In the genomic region with DNA sequence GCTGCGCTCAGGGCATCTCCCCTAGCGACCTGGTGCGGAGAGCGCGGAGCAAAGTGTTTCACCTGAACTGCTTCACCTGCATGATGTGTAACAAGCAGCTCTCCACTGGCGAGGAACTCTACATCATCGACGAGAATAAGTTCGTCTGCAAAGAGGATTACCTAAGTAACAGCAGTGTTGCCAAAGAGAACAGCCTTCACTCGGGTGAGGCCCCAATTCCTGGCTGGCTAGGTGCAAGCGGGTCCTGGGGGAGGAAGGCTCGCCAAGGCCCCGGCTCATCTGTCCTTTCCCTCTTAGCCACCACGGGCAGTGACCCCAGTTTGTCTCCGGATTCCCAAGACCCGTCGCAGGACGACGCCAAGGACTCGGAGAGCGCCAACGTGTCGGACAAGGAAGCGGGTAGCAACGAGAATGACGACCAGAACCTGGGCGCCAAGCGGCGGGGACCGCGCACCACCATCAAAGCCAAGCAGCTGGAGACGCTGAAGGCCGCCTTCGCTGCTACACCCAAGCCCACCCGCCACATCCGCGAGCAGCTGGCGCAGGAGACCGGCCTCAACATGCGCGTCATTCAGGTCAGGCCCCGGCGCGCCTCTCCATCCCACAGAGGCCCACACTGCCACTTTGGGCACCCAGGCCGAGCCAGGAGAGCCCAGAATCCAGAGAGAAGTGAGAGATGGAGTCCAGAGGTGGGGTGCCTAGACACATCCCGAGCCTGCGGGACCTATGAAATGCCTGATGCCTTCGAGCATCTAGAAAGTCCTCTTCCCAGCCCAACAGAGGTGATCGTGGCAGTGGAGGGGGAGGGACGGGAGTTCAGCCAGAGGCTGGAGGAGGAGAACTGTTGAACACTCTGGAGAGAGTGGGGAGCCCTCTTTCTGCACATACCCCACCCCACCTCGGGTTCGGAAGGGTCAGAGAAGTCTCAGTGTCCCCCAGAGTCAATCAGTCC, we compare ENCODE assay signal across 3 cellular contexts.
TF ChIP-seq lines count a peak whose summit lies in the region.

No MANE protein-coding gene starts in this region.

TF ChIP-seq in SK-N-SH, 30 proteins besides CTCF, POLR2A, EP300 and RAD21:
- no peak for TF ChIP-seq YY1 (IDR thresholded peaks at IDR 0.05; ENCODE audit: low read depth)
- TF ChIP-seq EZH2phosphoT487 (IDR thresholded peaks at IDR 0.05; ENCODE audit: borderline replicate concordance, low read depth): peak; percentile 15; the same call in 1 of the 2 replicates

TF ChIP-seq in SK-N-SH treated with all-trans-retinoic acid at 6 μM for 48 hours, 23 proteins besides CTCF, POLR2A, EP300 and RAD21:
- TF ChIP-seq ZNF565 (CRISPR knock-in tag; conservative IDR thresholded peaks at IDR 0.05; ENCODE audit: low read depth) (no peak), RARB (CRISPR knock-in tag; IDR thresholded peaks at IDR 0.05) (no peak), GLIS3 (CRISPR knock-in tag; IDR thresholded peaks at IDR 0.05) (no peak), ZNF8 (CRISPR knock-in tag; IDR thresholded peaks at IDR 0.05) (no peak), OSR1 (CRISPR knock-in tag; IDR thresholded peaks at IDR 0.05) (no peak), ZFP30 (CRISPR knock-in tag; IDR thresholded peaks at IDR 0.05) (no peak), CSDC2 (CRISPR knock-in tag; IDR thresholded peaks at IDR 0.05) (no peak), ZNF70 (CRISPR knock-in tag; IDR thresholded peaks at IDR 0.05) (no peak), ESRRG (CRISPR knock-in tag; IDR thresholded peaks at IDR 0.05) (no peak)
- TF ChIP-seq, protein P1, sequence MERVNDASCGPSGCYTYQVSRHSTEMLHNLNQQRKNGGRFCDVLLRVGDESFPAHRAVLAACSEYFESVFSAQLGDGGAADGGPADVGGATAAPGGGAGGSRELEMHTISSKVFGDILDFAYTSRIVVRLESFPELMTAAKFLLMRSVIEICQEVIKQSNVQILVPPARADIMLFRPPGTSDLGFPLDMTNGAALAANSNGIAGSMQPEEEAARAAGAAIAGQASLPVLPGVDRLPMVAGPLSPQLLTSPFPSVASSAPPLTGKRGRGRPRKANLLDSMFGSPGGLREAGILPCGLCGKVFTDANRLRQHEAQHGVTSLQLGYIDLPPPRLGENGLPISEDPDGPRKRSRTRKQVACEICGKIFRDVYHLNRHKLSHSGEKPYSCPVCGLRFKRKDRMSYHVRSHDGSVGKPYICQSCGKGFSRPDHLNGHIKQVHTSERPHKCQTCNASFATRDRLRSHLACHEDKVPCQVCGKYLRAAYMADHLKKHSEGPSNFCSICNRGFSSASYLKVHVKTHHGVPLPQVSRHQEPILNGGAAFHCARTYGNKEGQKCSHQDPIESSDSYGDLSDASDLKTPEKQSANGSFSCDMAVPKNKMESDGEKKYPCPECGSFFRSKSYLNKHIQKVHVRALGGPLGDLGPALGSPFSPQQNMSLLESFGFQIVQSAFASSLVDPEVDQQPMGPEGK (CRISPR knock-in tag; IDR thresholded peaks at IDR 0.05; ENCODE audit: borderline replicate concordance): no peak
- TF ChIP-seq, protein P2, sequence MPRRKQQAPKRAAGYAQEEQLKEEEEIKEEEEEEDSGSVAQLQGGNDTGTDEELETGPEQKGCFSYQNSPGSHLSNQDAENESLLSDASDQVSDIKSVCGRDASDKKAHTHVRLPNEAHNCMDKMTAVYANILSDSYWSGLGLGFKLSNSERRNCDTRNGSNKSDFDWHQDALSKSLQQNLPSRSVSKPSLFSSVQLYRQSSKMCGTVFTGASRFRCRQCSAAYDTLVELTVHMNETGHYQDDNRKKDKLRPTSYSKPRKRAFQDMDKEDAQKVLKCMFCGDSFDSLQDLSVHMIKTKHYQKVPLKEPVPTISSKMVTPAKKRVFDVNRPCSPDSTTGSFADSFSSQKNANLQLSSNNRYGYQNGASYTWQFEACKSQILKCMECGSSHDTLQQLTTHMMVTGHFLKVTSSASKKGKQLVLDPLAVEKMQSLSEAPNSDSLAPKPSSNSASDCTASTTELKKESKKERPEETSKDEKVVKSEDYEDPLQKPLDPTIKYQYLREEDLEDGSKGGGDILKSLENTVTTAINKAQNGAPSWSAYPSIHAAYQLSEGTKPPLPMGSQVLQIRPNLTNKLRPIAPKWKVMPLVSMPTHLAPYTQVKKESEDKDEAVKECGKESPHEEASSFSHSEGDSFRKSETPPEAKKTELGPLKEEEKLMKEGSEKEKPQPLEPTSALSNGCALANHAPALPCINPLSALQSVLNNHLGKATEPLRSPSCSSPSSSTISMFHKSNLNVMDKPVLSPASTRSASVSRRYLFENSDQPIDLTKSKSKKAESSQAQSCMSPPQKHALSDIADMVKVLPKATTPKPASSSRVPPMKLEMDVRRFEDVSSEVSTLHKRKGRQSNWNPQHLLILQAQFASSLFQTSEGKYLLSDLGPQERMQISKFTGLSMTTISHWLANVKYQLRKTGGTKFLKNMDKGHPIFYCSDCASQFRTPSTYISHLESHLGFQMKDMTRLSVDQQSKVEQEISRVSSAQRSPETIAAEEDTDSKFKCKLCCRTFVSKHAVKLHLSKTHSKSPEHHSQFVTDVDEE (CRISPR knock-in tag; IDR thresholded peaks at IDR 0.05): no peak
- TF ChIP-seq, protein P3, sequence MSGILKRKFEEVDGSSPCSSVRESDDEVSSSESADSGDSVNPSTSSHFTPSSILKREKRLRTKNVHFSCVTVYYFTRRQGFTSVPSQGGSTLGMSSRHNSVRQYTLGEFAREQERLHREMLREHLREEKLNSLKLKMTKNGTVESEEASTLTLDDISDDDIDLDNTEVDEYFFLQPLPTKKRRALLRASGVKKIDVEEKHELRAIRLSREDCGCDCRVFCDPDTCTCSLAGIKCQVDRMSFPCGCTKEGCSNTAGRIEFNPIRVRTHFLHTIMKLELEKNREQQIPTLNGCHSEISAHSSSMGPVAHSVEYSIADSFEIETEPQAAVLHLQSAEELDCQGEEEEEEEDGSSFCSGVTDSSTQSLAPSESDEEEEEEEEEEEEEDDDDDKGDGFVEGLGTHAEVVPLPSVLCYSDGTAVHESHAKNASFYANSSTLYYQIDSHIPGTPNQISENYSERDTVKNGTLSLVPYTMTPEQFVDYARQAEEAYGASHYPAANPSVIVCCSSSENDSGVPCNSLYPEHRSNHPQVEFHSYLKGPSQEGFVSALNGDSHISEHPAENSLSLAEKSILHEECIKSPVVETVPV (CRISPR knock-in tag; IDR thresholded peaks at IDR 0.05): no peak
- TF ChIP-seq, protein P4, sequence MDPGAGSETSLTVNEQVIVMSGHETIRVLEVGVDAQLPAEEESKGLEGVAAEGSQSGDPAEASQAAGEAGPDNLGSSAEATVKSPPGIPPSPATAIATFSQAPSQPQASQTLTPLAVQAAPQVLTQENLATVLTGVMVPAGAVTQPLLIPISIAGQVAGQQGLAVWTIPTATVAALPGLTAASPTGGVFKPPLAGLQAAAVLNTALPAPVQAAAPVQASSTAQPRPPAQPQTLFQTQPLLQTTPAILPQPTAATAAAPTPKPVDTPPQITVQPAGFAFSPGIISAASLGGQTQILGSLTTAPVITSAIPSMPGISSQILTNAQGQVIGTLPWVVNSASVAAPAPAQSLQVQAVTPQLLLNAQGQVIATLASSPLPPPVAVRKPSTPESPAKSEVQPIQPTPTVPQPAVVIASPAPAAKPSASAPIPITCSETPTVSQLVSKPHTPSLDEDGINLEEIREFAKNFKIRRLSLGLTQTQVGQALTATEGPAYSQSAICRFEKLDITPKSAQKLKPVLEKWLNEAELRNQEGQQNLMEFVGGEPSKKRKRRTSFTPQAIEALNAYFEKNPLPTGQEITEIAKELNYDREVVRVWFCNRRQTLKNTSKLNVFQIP (CRISPR knock-in tag; IDR thresholded peaks at IDR 0.05; ENCODE audit: borderline replicate concordance, low read depth): no peak

TF ChIP-seq in IMR-90, 13 proteins besides CTCF, POLR2A, EP300 and RAD21:
- TF ChIP-seq MAZ (IDR thresholded peaks at IDR 0.05; ENCODE audit: borderline replicate concordance, low read depth, low read length) (no peak), CHD1 (IDR thresholded peaks at IDR 0.05; ENCODE audit: low read depth, low read length) (no peak)
